1 cellular context compared by ENCODE assay signal in genomic region chr2:85433511-85434089, GRCh38.
TF ChIP-seq lines count a peak whose summit lies in the region.

No MANE protein-coding gene starts in this region.

TF ChIP-seq in GM23338, 12 proteins besides CTCF, POLR2A, EP300 and RAD21 (continued from another document):
- TF ChIP-seq, protein P1, sequence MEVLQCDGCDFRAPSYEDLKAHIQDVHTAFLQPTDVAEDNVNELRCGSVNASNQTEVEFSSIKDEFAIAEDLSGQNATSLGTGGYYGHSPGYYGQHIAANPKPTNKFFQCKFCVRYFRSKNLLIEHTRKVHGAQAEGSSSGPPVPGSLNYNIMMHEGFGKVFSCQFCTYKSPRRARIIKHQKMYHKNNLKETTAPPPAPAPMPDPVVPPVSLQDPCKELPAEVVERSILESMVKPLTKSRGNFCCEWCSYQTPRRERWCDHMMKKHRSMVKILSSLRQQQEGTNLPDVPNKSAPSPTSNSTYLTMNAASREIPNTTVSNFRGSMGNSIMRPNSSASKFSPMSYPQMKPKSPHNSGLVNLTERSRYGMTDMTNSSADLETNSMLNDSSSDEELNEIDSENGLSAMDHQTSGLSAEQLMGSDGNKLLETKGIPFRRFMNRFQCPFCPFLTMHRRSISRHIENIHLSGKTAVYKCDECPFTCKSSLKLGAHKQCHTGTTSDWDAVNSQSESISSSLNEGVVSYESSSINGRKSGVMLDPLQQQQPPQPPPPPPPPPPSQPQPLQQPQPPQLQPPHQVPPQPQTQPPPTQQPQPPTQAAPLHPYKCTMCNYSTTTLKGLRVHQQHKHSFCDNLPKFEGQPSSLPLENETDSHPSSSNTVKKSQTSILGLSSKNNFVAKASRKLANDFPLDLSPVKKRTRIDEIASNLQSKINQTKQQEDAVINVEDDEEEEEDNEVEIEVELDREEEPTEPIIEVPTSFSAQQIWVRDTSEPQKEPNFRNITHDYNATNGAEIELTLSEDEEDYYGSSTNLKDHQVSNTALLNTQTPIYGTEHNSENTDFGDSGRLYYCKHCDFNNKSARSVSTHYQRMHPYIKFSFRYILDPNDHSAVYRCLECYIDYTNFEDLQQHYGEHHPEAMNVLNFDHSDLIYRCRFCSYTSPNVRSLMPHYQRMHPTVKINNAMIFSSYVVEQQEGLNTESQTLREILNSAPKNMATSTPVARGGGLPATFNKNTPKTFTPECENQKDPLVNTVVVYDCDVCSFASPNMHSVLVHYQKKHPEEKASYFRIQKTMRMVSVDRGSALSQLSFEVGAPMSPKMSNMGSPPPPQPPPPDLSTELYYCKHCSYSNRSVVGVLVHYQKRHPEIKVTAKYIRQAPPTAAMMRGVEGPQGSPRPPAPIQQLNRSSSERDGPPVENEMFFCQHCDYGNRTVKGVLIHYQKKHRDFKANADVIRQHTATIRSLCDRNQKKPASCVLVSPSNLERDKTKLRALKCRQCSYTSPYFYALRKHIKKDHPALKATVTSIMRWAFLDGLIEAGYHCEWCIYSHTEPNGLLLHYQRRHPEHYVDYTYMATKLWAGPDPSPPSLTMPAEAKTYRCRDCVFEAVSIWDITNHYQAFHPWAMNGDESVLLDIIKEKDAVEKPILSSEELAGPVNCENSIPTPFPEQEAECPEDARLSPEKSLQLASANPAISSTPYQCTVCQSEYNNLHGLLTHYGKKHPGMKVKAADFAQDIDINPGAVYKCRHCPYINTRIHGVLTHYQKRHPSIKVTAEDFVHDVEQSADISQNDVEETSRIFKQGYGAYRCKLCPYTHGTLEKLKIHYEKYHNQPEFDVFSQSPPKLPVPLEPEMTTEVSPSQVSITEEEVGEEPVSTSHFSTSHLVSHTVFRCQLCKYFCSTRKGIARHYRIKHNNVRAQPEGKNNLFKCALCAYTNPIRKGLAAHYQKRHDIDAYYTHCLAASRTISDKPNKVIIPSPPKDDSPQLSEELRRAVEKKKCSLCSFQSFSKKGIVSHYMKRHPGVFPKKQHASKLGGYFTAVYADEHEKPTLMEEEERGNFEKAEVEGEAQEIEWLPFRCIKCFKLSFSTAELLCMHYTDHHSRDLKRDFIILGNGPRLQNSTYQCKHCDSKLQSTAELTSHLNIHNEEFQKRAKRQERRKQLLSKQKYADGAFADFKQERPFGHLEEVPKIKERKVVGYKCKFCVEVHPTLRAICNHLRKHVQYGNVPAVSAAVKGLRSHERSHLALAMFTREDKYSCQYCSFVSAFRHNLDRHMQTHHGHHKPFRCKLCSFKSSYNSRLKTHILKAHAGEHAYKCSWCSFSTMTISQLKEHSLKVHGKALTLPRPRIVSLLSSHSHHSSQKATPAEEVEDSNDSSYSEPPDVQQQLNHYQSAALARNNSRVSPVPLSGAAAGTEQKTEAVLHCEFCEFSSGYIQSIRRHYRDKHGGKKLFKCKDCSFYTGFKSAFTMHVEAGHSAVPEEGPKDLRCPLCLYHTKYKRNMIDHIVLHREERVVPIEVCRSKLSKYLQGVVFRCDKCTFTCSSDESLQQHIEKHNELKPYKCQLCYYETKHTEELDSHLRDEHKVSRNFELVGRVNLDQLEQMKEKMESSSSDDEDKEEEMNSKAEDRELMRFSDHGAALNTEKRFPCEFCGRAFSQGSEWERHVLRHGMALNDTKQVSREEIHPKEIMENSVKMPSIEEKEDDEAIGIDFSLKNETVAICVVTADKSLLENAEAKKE (CRISPR knock-in tag; IDR thresholded peaks at IDR 0.05), result no peak
- TF ChIP-seq JUNB (IDR thresholded peaks at IDR 0.05; ENCODE audit: unreplicated experiment), result no peak
